28 cellular contexts compared by ENCODE assay signal in the genomic region with DNA sequence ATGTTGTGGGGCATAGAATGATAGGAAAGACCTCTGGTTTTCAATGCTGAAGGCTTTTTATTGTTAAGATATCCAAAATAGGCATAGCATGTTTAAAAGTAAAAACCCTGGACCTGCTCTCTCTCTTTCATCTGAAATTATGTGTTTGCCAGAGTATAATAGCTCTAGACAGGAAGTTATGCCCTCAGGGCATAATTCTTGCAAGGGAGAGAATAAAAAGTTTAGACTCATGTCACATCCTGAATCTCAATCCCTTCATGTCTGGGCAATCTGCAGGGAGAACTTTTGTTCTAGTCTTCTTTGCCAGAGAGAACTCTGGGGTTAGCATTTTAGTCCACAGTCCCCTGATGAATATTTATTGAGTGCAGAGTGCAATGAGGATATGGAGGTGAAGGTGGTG.
DNase-seq lines count a peak whose midpoint lies in the region; ATAC-seq and TF ChIP-seq lines count a peak whose summit lies in the region.
"Had no signal": no experiment of that assay in that cellular context is flagged by ENCODE, and none has a peak within 500 bp of the region (broad histone marks: within the 10 kb centered on the region; RNA-seq: fewer than 3 reads in every experiment).

No MANE protein-coding gene starts in this region.

- TF ChIP-seq POLR2A in heart left ventricle (IDR thresholded peaks at IDR 0.05) = no peak

- peak overlapping the region; percentile 30 for H3K27ac Mint-ChIP-seq in nephron progenitor cell
- H3K27ac Mint-ChIP-seq: CD8-positive, alpha-beta memory T cell; immature natural killer cell had no signal

- dilution Hi-C loops in mammary epithelial cell (cut with HindIII; ENCODE audit: low sequenced_read_pairs) = no loop called here

- peaks cover 3% of the 10 kb centered on the region for H3K27me3 Mint-ChIP-seq in nephron progenitor cell (ENCODE audit: low read depth, poor library complexity)
- H3K27me3 Mint-ChIP-seq: CD8-positive, alpha-beta memory T cell had no signal

- H3K9me3 Mint-ChIP-seq in nephron progenitor cell = peaks cover 4% of the 10 kb centered on the region

- H2AFZ ChIP-seq in mammary epithelial cell (ENCODE audit: low read depth, low read length) = peak overlapping the region; percentile 71
- H2AFZ ChIP-seq: hepatocyte, PC-9 had no signal

- CTCF ChIA-PET in mammary epithelial cell (lab: Charles Lee; ENCODE audit: low non-redundant PET) = no interaction called here

- H3K4me2 ChIP-seq in mammary epithelial cell (ENCODE audit: insufficient read depth, low read depth, low read length) = peak overlapping the region; percentile 68
- H3K4me2 ChIP-seq: hepatocyte, PC-9 had no signal

- no TSS peak for BruUV-seq in mammary epithelial cell (replicated peaks; lab: Mats Ljungman, UMichigan)

- DNase-seq in EH (ENCODE audit: low read depth) = peak; percentile 43
- DNase-seq in M059J (ENCODE audit: low read depth) = peak; percentile 11
- peak; percentile 64 for DNase-seq in mammary epithelial cell
- no peak for DNase-seq in nephron progenitor cell
- DNase-seq in ascending aorta (ENCODE audit: low spot score in 2 of 2) = no peak
- no peak for DNase-seq in heart left ventricle
- DNase-seq: activated CD4-positive, alpha-beta T cell treated with anti-CD3 and anti-CD28 coated beads, Interleukin-2, amount 50 U/mL, for 48 hours; activated CD4-positive, CD25-positive, alpha-beta regulatory T cell treated with anti-CD3 and anti-CD28 coated beads, Interleukin-2, amount 50 U/mL, for 72 hours; activated T-cell treated with anti-CD3 and anti-CD28 coated beads, Interleukin-2, amount 50 U/mL, for 48 hours; CD8-positive, alpha-beta memory T cell; central memory CD4-positive, alpha-beta T cell; cortex of kidney; DMS 273 treated with DMSO at 0.1 percent for 48 hours; gastrocnemius medialis; immature natural killer cell; NCI-H1105 treated with DMSO at 0.1 percent for 48 hours; NCI-H2171; NCI-H524; PC-9; posterior cingulate gyrus; right cardiac atrium; SHP77 treated with DMSO at 0.1 percent for 48 hours; stimulated activated CD4-positive, alpha-beta T cell treated with anti-CD3 and anti-CD28 coated beads, Interleukin-2, amount 100 ng/mL, for 48 hours; thyroid gland had no signal

- no peaks in the 10 kb centered on the region for H3K27me3 ChIP-seq in mammary epithelial cell (ENCODE audit: insufficient read depth, low read length)
- no peaks in the 10 kb centered on the region for H3K27me3 ChIP-seq in ascending aorta
- H3K27me3 ChIP-seq in heart left ventricle = no peaks in the 10 kb centered on the region
- H3K27me3 ChIP-seq: gastrocnemius medialis, hepatocyte, thyroid gland had no signal

- no peaks in the 10 kb centered on the region for H3K4me1 Mint-ChIP-seq in nephron progenitor cell
- H3K4me1 Mint-ChIP-seq: CD8-positive, alpha-beta memory T cell; immature natural killer cell had no signal

- H4K20me1 ChIP-seq in mammary epithelial cell (ENCODE audit: insufficient read depth, low read length) = no peaks in the 10 kb centered on the region

- intact Hi-C loops in mammary epithelial cell (cut with micrococcal nuclease) = no loop called here
- intact Hi-C loops in ascending aorta (cut with DNase I) = no loop called here
- intact Hi-C loops in heart left ventricle (cut with DNase I) = no loop called here

- no peaks in the 10 kb centered on the region for H3K36me3 Mint-ChIP-seq in nephron progenitor cell (ENCODE audit: low read depth)
- H3K36me3 Mint-ChIP-seq: CD8-positive, alpha-beta memory T cell had no signal

- peaks cover 14% of the 10 kb centered on the region for H3K4me1 ChIP-seq in mammary epithelial cell (ENCODE audit: insufficient read depth, low read length)
- H3K4me1 ChIP-seq in ascending aorta = no peaks in the 10 kb centered on the region
- H3K4me1 ChIP-seq in heart left ventricle = no peaks in the 10 kb centered on the region
- H3K4me1 ChIP-seq: gastrocnemius medialis, thyroid gland had no signal

- in situ Hi-C loops in mammary epithelial cell (cut with MboI; ENCODE audit: low sequenced_read_pairs in 2 of 2) = no loop called here

- no peaks in the 10 kb centered on the region for H3K79me2 ChIP-seq in mammary epithelial cell (ENCODE audit: insufficient read depth, low read length)
- H3K79me2 ChIP-seq: hepatocyte had no signal

- H3K9ac ChIP-seq in mammary epithelial cell (ENCODE audit: insufficient read depth, low read length) = no peak overlapping the region

- ATAC-seq in heart left ventricle (no peak), HG03159 (IDR thresholded peaks at IDR 0.05; ENCODE audit: unreplicated experiment) (no peak)
- ATAC-seq: gastrocnemius medialis, K562, right cardiac atrium had no signal

- H3K36me3 ChIP-seq in mammary epithelial cell (ENCODE audit: insufficient read depth, low read length) (no peaks in the 10 kb centered on the region), ascending aorta (no peaks in the 10 kb centered on the region), heart left ventricle (no peaks in the 10 kb centered on the region)
- H3K36me3 ChIP-seq: gastrocnemius medialis, thyroid gland had no signal

- H3K4me3 ChIP-seq in mammary epithelial cell (replicated peaks in 1 of 3; ENCODE audit: insufficient read depth in 1 of 3, low read depth in 2 of 3, low read length in 3 of 3) (no peak overlapping the region), ascending aorta (no peak overlapping the region), heart left ventricle (no peak overlapping the region)
- H3K4me3 ChIP-seq: gastrocnemius medialis, hepatocyte, K562, PC-9, thyroid gland had no signal

- no peaks in the 10 kb centered on the region for H3K9me3 ChIP-seq in mammary epithelial cell (replicated peaks; ENCODE audit: insufficient read depth, low read length)
- no peaks in the 10 kb centered on the region for H3K9me3 ChIP-seq in ascending aorta
- H3K9me3 ChIP-seq in heart left ventricle = peaks cover 0 to 5% (median 0%) of the 10 kb centered on the region in 12 donors
- H3K9me3 ChIP-seq: gastrocnemius medialis, thyroid gland had no signal

- no peak overlapping the region for H3K27ac ChIP-seq in mammary epithelial cell (ENCODE audit: insufficient read depth, low read depth, low read length)
- no peak overlapping the region for H3K27ac ChIP-seq in ascending aorta
- no peak overlapping the region for H3K27ac ChIP-seq in heart left ventricle
- H3K27ac ChIP-seq: gastrocnemius medialis, hepatocyte, PC-9, thyroid gland had no signal

- no peak overlapping the region for H3K4me3 Mint-ChIP-seq in nephron progenitor cell
- H3K4me3 Mint-ChIP-seq: CD8-positive, alpha-beta memory T cell; immature natural killer cell; neural crest cell had no signal

- TF ChIP-seq CTCF in mammary epithelial cell (conservative IDR thresholded peaks at IDR 0.05 in 1 of 2, IDR thresholded peaks at IDR 0.05 in 1 of 2; ENCODE audit: extremely low read depth in 1 of 2, insufficient read depth in 1 of 2, low read depth in 1 of 2, low read length in 2 of 2) (no peak), nephron progenitor cell (IDR thresholded peaks at IDR 0.05) (no peak), ascending aorta (IDR thresholded peaks at IDR 0.05) (no peak), heart left ventricle (IDR thresholded peaks at IDR 0.05) (no peak)

Comparison
In these comparisons a context has a peak if more than half of its experiments do, and no peak if none do; other contexts are left out.
1. DNase-seq: peak in EH (single experiment), M059J (single experiment) and mammary epithelial cell (single experiment); none in nephron progenitor cell (single experiment), ascending aorta (0 of 2) and heart left ventricle (0 of 5).